Comparison of ENCODE assay signal across 31 cellular contexts in the genomic region with DNA sequence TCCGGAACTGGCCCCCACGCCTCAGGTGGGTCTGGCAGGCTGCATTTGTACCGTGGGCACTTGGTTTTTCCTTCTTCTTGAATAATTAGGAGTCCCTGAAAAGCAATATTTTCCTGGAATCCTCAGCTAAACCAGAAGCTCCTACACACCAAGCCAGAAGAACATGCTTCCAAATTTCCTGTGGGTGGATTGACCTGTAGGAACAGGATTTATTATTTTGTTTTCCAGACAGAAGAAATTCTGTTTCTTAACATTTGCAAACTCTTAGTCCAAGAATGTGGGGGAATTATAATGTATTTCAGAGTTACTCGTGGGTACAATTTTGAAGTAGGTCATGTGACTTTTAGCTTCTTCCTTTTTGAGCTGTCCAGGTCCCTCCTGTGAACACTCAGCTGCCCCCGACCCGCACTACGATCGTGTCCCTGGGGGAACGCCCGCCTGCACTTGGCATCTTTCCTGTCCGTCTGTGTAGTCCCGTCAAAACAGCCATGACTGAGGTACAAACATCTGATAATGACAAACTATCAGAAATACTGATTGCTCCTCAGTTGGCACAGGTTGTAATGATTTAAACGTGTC. TPM values are rescaled to one million over a fixed set of nuclear protein-coding genes. Genes with fewer than 3 reads are reported as not detected.
"Had no signal": no experiment of that assay in that cellular context is flagged by ENCODE, and none has a peak within 500 bp of the region (broad histone marks: within the 10 kb centered on the region; RNA-seq: fewer than 3 reads in every experiment).

No MANE protein-coding gene starts in this region.

- FAIRE-seq: islet of Langerhans, kidney, pancreas, small intestine had no signal

- H3K4me1 Mint-ChIP-seq: mesothelial cell of epicardium had no signal

- H3K27me3 ChIP-seq: heart left ventricle, left lung, pancreas, sigmoid colon, spleen, suprapubic skin, tibial artery, upper lobe of right lung, vagina had no signal

- H3K4me3 ChIP-seq: heart left ventricle, left lung, lower lobe of right lung, pancreas, prostate gland, sigmoid colon, spleen, suprapubic skin, thoracic aorta, tibial artery, upper lobe of right lung, vagina had no signal

- H3K9me3 ChIP-seq: lower lobe of right lung, pancreas, prostate gland, suprapubic skin, tibial artery, upper lobe of right lung, vagina had no signal

- H3K4me1 ChIP-seq: heart left ventricle, left lung, lower lobe of right lung, pancreas, prostate gland, spleen, suprapubic skin, upper lobe of right lung had no signal

- ATAC-seq: heart left ventricle; left colon; left lung; lower lobe of right lung; natural killer cell treated with Interleukin-12 subunit alpha and Interleukin-12 subunit beta and Interleukin-15 and Interleukin-18, amount 100 ng/mL, for 72 hours; pancreas; right cardiac atrium; stimulated activated effector memory CD8-positive, alpha-beta T cell treated with anti-CD3 and anti-CD28 coated beads, Interleukin-12 subunit alpha, Interleukin-12 subunit beta, amount 100 ng/mL, for 72 hours; upper lobe of right lung had no signal

- H3K27ac ChIP-seq: heart left ventricle, left lung, lower lobe of right lung, pancreas, prostate gland, sigmoid colon, spleen, suprapubic skin, thoracic aorta, tibial artery, upper lobe of right lung, vagina had no signal

- H3K36me3 ChIP-seq: heart left ventricle, left lung, lower lobe of right lung, pancreas, prostate gland, sigmoid colon, spleen, suprapubic skin, thoracic aorta, tibial artery, upper lobe of right lung, vagina had no signal

- DNase-seq: heart left ventricle; hypothalamus; immature natural killer cell; kidney; left colon; left lung; lower lobe of right lung; mesendoderm; naive B cell; pancreas; posterior cingulate gyrus; retina; sigmoid colon; small intestine; spleen; stimulated activated CD4-positive, alpha-beta T cell treated with anti-CD3 and anti-CD28 coated beads, Interleukin-4, amount 100 ng/mL, for 24 hours; stimulated activated naive CD4-positive, alpha-beta T cell; tibial artery; trophoblast cell; upper lobe of right lung had no signal

- H3K4me3 Mint-ChIP-seq: immature natural killer cell; mesothelial cell of epicardium; naive B cell; natural killer cell treated with Interleukin-12 subunit alpha and Interleukin-12 subunit beta and Interleukin-15 and Interleukin-18, amount 100 ng/mL, for 72 hours; stimulated activated effector memory CD8-positive, alpha-beta T cell treated with anti-CD3 and anti-CD28 coated beads, Interleukin-12 subunit alpha, Interleukin-12 subunit beta, amount 100 ng/mL, for 72 hours; stimulated activated naive CD8-positive, alpha-beta T cell treated with anti-CD3 and anti-CD28 coated beads, Interleukin-15, Interleukin-2, amounts not matched to agents 100 ng/mL and 50 ng/mL, for 24 hours had no signal

- H3K36me3 Mint-ChIP-seq: immature natural killer cell; naive B cell; stimulated activated effector memory CD8-positive, alpha-beta T cell treated with anti-CD3 and anti-CD28 coated beads, Interleukin-12 subunit alpha, Interleukin-12 subunit beta, amount 100 ng/mL, for 72 hours had no signal

- H3K27ac Mint-ChIP-seq: immature natural killer cell; mesothelial cell of epicardium; naive B cell; natural killer cell treated with Interleukin-12 subunit alpha and Interleukin-12 subunit beta and Interleukin-15 and Interleukin-18, amount 100 ng/mL, for 72 hours; stimulated activated effector memory CD8-positive, alpha-beta T cell treated with anti-CD3 and anti-CD28 coated beads, Interleukin-12 subunit alpha, Interleukin-12 subunit beta, amount 100 ng/mL, for 72 hours; stimulated activated naive CD8-positive, alpha-beta T cell treated with anti-CD3 and anti-CD28 coated beads, Interleukin-15, Interleukin-2, amounts not matched to agents 100 ng/mL and 50 ng/mL, for 24 hours had no signal

RNA-seq across cellular contexts. Expression of gene VIPR2, which starts 27.7 kb away (rescaled TPM):
- total RNA-seq: osteoblast had no signal
